1 cellular context compared by ENCODE assay signal in the genomic region with DNA sequence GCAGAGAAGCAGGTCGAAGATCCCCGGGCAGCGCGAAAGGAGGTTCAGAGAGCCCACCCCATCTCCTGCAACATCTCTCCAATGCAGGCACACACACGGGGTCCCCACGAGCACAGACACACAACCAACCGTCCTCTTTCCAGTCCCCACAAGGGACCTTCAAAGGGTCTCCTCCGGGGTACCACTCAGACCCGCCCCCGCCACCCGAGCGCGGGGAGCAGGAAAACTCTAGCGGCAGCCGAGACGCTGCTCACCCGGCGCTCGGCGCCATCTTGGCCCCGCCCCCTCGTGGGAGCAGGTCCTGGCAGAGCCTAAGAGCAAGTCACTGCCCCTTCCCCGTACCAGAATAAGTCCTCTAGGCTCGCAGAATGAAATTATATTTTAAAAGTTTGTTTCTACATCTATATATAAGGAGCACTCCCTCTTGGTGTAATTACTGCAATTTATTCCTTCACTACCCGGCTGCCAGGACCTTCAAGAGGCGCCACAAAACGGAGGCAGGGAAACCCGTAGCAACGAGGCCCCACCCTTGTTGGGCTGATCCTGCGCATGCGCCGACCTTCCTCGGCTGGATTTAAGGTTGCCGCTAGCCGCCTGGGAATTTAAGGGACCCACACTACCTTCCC.
TF ChIP-seq lines count a peak whose summit lies in the region.

A gene with protein sequence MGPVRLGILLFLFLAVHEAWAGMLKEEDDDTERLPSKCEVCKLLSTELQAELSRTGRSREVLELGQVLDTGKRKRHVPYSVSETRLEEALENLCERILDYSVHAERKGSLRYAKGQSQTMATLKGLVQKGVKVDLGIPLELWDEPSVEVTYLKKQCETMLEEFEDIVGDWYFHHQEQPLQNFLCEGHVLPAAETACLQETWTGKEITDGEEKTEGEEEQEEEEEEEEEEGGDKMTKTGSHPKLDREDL (plus strand): TSS at position 560 of the 626 bp plus-strand sequence. CDS start 111 bp downstream, outside the sequence.
A gene (minus strand): TSS at position 284 of the 626 bp plus-strand sequence. CDS start 5,149 bp downstream, outside the sequence.

TF ChIP-seq in HepG2, 621 proteins besides CTCF, POLR2A, EP300 and RAD21 (continued from another document and continues in another):
- TF ChIP-seq, protein P1, sequence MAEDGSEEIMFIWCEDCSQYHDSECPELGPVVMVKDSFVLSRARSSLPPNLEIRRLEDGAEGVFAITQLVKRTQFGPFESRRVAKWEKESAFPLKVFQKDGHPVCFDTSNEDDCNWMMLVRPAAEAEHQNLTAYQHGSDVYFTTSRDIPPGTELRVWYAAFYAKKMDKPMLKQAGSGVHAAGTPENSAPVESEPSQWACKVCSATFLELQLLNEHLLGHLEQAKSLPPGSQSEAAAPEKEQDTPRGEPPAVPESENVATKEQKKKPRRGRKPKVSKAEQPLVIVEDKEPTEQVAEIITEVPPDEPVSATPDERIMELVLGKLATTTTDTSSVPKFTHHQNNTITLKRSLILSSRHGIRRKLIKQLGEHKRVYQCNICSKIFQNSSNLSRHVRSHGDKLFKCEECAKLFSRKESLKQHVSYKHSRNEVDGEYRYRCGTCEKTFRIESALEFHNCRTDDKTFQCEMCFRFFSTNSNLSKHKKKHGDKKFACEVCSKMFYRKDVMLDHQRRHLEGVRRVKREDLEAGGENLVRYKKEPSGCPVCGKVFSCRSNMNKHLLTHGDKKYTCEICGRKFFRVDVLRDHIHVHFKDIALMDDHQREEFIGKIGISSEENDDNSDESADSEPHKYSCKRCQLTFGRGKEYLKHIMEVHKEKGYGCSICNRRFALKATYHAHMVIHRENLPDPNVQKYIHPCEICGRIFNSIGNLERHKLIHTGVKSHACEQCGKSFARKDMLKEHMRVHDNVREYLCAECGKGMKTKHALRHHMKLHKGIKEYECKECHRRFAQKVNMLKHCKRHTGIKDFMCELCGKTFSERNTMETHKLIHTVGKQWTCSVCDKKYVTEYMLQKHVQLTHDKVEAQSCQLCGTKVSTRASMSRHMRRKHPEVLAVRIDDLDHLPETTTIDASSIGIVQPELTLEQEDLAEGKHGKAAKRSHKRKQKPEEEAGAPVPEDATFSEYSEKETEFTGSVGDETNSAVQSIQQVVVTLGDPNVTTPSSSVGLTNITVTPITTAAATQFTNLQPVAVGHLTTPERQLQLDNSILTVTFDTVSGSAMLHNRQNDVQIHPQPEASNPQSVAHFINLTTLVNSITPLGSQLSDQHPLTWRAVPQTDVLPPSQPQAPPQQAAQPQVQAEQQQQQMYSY (CRISPR knock-in tag; IDR thresholded peaks at IDR 0.05), result no peak
- TF ChIP-seq ZNF83 (CRISPR knock-in tag; IDR thresholded peaks at IDR 0.05; ENCODE audit: borderline replicate concordance), result no peak
- TF ChIP-seq, protein P2, sequence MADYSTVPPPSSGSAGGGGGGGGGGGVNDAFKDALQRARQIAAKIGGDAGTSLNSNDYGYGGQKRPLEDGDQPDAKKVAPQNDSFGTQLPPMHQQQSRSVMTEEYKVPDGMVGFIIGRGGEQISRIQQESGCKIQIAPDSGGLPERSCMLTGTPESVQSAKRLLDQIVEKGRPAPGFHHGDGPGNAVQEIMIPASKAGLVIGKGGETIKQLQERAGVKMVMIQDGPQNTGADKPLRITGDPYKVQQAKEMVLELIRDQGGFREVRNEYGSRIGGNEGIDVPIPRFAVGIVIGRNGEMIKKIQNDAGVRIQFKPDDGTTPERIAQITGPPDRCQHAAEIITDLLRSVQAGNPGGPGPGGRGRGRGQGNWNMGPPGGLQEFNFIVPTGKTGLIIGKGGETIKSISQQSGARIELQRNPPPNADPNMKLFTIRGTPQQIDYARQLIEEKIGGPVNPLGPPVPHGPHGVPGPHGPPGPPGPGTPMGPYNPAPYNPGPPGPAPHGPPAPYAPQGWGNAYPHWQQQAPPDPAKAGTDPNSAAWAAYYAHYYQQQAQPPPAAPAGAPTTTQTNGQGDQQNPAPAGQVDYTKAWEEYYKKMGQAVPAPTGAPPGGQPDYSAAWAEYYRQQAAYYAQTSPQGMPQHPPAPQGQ (CRISPR knock-in tag; IDR thresholded peaks at IDR 0.05; ENCODE audit: borderline replicate concordance), result no peak
- TF ChIP-seq, protein P3, sequence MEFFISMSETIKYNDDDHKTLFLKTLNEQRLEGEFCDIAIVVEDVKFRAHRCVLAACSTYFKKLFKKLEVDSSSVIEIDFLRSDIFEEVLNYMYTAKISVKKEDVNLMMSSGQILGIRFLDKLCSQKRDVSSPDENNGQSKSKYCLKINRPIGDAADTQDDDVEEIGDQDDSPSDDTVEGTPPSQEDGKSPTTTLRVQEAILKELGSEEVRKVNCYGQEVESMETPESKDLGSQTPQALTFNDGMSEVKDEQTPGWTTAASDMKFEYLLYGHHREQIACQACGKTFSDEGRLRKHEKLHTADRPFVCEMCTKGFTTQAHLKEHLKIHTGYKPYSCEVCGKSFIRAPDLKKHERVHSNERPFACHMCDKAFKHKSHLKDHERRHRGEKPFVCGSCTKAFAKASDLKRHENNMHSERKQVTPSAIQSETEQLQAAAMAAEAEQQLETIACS (CRISPR knock-in tag; IDR thresholded peaks at IDR 0.05), result no peak
- peak; percentile 99 for TF ChIP-seq TAF1 (CRISPR knock-in tag; IDR thresholded peaks at IDR 0.05)
- TF ChIP-seq, protein P4, sequence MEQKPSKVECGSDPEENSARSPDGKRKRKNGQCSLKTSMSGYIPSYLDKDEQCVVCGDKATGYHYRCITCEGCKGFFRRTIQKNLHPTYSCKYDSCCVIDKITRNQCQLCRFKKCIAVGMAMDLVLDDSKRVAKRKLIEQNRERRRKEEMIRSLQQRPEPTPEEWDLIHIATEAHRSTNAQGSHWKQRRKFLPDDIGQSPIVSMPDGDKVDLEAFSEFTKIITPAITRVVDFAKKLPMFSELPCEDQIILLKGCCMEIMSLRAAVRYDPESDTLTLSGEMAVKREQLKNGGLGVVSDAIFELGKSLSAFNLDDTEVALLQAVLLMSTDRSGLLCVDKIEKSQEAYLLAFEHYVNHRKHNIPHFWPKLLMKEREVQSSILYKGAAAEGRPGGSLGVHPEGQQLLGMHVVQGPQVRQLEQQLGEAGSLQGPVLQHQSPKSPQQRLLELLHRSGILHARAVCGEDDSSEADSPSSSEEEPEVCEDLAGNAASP (CRISPR knock-in tag; IDR thresholded peaks at IDR 0.05; ENCODE audit: borderline replicate concordance), result 0 out of 2 replicates have a peak, but pooled peaks have one; percentile 13
- TF ChIP-seq CCDC6 (CRISPR knock-in tag; IDR thresholded peaks at IDR 0.05), result 0 out of 2 replicates have a peak, but pooled peaks have one; percentile 61
- TF ChIP-seq NFIB (CRISPR knock-in tag; IDR thresholded peaks at IDR 0.05; ENCODE audit: borderline replicate concordance), result no peak
- peak; percentile 82 for TF ChIP-seq NKX3-1 (CRISPR knock-in tag; IDR thresholded peaks at IDR 0.05)
- TF ChIP-seq U2AF2 (IDR thresholded peaks at IDR 0.05; ENCODE audit: low read depth, low read length), result peak; percentile 90; the same call in 1 of the 2 replicates
- peak; percentile 32; the same call in 1 of the 2 replicates for TF ChIP-seq NCOA2 (CRISPR knock-in tag; IDR thresholded peaks at IDR 0.05)
- TF ChIP-seq, protein P5, sequence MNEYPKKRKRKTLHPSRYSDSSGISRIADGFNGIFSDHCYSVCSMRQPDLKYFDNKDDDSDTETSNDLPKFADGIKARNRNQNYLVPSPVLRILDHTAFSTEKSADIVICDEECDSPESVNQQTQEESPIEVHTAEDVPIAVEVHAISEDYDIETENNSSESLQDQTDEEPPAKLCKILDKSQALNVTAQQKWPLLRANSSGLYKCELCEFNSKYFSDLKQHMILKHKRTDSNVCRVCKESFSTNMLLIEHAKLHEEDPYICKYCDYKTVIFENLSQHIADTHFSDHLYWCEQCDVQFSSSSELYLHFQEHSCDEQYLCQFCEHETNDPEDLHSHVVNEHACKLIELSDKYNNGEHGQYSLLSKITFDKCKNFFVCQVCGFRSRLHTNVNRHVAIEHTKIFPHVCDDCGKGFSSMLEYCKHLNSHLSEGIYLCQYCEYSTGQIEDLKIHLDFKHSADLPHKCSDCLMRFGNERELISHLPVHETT (CRISPR knock-in tag; conservative IDR thresholded peaks at IDR 0.05), result 0 out of 2 replicates have a peak, but pooled peaks have one; percentile 12
- TF ChIP-seq, protein P6, sequence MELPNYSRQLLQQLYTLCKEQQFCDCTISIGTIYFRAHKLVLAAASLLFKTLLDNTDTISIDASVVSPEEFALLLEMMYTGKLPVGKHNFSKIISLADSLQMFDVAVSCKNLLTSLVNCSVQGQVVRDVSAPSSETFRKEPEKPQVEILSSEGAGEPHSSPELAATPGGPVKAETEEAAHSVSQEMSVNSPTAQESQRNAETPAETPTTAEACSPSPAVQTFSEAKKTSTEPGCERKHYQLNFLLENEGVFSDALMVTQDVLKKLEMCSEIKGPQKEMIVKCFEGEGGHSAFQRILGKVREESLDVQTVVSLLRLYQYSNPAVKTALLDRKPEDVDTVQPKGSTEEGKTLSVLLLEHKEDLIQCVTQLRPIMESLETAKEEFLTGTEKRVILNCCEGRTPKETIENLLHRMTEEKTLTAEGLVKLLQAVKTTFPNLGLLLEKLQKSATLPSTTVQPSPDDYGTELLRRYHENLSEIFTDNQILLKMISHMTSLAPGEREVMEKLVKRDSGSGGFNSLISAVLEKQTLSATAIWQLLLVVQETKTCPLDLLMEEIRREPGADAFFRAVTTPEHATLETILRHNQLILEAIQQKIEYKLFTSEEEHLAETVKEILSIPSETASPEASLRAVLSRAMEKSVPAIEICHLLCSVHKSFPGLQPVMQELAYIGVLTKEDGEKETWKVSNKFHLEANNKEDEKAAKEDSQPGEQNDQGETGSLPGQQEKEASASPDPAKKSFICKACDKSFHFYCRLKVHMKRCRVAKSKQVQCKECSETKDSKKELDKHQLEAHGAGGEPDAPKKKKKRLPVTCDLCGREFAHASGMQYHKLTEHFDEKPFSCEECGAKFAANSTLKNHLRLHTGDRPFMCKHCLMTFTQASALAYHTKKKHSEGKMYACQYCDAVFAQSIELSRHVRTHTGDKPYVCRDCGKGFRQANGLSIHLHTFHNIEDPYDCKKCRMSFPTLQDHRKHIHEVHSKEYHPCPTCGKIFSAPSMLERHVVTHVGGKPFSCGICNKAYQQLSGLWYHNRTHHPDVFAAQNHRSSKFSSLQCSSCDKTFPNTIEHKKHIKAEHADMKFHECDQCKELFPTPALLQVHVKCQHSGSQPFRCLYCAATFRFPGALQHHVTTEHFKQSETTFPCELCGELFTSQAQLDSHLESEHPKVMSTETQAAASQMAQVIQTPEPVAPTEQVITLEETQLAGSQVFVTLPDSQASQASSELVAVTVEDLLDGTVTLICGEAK (IDR thresholded peaks at IDR 0.05), result no peak
- TF ChIP-seq, protein P6 (CRISPR knock-in tag; IDR thresholded peaks at IDR 0.05), result peak; percentile 84
- TF ChIP-seq, protein P7, sequence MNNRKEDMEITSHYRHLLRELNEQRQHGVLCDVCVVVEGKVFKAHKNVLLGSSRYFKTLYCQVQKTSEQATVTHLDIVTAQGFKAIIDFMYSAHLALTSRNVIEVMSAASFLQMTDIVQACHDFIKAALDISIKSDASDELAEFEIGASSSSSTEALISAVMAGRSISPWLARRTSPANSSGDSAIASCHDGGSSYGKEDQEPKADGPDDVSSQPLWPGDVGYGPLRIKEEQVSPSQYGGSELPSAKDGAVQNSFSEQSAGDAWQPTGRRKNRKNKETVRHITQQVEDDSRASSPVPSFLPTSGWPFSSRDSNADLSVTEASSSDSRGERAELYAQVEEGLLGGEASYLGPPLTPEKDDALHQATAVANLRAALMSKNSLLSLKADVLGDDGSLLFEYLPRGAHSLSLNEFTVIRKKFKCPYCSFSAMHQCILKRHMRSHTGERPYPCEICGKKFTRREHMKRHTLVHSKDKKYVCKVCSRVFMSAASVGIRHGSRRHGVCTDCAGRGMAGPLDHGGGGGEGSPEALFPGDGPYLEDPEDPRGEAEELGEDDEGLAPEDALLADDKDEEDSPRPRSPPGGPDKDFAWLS (CRISPR knock-in tag; IDR thresholded peaks at IDR 0.05; ENCODE audit: borderline replicate concordance), result no peak
- TF ChIP-seq, protein P8, sequence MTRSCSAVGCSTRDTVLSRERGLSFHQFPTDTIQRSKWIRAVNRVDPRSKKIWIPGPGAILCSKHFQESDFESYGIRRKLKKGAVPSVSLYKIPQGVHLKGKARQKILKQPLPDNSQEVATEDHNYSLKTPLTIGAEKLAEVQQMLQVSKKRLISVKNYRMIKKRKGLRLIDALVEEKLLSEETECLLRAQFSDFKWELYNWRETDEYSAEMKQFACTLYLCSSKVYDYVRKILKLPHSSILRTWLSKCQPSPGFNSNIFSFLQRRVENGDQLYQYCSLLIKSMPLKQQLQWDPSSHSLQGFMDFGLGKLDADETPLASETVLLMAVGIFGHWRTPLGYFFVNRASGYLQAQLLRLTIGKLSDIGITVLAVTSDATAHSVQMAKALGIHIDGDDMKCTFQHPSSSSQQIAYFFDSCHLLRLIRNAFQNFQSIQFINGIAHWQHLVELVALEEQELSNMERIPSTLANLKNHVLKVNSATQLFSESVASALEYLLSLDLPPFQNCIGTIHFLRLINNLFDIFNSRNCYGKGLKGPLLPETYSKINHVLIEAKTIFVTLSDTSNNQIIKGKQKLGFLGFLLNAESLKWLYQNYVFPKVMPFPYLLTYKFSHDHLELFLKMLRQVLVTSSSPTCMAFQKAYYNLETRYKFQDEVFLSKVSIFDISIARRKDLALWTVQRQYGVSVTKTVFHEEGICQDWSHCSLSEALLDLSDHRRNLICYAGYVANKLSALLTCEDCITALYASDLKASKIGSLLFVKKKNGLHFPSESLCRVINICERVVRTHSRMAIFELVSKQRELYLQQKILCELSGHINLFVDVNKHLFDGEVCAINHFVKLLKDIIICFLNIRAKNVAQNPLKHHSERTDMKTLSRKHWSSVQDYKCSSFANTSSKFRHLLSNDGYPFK (CRISPR knock-in tag; IDR thresholded peaks at IDR 0.05; ENCODE audit: borderline replicate concordance), result peak; percentile 53; the same call in 1 of the 2 replicates
- no peak for TF ChIP-seq ZNF644 (CRISPR knock-in tag; IDR thresholded peaks at IDR 0.05; ENCODE audit: low read depth)
- TF ChIP-seq ZNF138 (CRISPR knock-in tag; IDR thresholded peaks at IDR 0.05; ENCODE audit: low read depth), result no peak
